In the genomic region with DNA sequence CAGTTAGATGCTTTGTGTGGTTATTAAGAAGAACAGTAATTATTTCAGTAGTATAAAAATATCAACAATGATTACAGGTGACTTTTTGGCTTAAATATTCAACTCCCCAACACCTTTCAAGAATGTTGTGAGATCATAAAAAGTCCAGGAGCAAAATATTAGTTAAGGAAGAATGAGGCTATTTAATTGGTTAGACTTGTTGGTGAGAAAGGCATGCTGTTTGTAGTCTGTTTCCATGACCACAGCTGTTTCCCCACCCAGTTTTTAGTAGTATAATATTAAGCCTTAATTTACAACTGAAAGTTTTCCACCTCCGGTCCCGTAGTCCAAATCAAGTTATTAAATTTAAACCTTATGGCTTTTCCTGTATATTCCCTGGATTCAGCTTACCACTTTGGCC, we compare ENCODE assay signal across 1 cellular context.
TF ChIP-seq lines count a peak whose summit lies in the region.

No MANE protein-coding gene starts in this region.

TF ChIP-seq in HepG2, 621 proteins besides CTCF, POLR2A, EP300 and RAD21 (continued from another document):
- TF ChIP-seq ZIK1 (CRISPR knock-in tag; IDR thresholded peaks at IDR 0.05; ENCODE audit: borderline replicate concordance, low read depth) (no peak), ZNF44 (CRISPR knock-in tag; IDR thresholded peaks at IDR 0.05) (no peak), FLYWCH1 (CRISPR knock-in tag; IDR thresholded peaks at IDR 0.05) (no peak), CHD2 (IDR thresholded peaks at IDR 0.05; ENCODE audit: low read depth, low read length) (no peak)
- TF ChIP-seq, protein P1, sequence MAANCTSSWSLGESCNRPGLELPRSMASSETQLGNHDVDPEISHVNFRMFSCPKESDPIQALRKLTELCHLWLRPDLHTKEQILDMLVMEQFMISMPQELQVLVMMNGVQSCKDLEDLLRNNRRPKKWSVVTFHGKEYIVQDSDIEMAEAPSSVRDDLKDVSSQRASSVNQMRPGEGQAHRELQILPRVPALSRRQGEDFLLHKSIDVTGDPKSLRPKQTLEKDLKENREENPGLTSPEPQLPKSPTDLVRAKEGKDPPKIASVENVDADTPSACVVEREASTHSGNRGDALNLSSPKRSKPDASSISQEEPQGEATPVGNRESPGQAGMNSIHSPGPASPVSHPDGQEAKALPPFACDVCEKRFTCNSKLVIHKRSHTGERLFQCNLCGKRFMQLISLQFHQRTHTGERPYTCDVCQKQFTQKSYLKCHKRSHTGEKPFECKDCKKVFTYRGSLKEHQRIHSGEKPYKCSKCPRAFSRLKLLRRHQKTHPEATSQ (CRISPR knock-in tag; IDR thresholded peaks at IDR 0.05; ENCODE audit: borderline replicate concordance): no peak
TF ChIP-seq in HepG2: peak in this region for 0.
